Comparison of ENCODE assay signal across 28 cellular contexts in genomic region chr20:22752324-22752723, GRCh38.
"Had no signal": no experiment of that assay in that cellular context is flagged by ENCODE, and none has a peak within 500 bp of the region (broad histone marks: within the 10 kb centered on the region; RNA-seq: fewer than 3 reads in every experiment).

No MANE protein-coding gene starts in this region.

- H3K36me3 ChIP-seq: esophagus squamous epithelium, lower lobe of right lung, pancreas, right lobe of liver, stomach, thyroid gland had no signal

- H3K9me3 Mint-ChIP-seq: naive thymus-derived CD8-positive, alpha-beta T cell; nephron progenitor cell; type B pancreatic cell had no signal

- H3K27ac Mint-ChIP-seq: immature natural killer cell; mesothelial cell of epicardium; naive thymus-derived CD8-positive, alpha-beta T cell; nephron progenitor cell; stimulated activated effector memory CD8-positive, alpha-beta T cell treated with anti-CD3 and anti-CD28 coated beads, Interleukin-12 subunit alpha, Interleukin-12 subunit beta, amount 100 ng/mL, for 72 hours; type B pancreatic cell had no signal

- H3K4me2 ChIP-seq: smooth muscle cell had no signal

- H3K4me1 Mint-ChIP-seq: central memory CD8-positive, alpha-beta T cell; immature natural killer cell; mesothelial cell of epicardium; naive thymus-derived CD8-positive, alpha-beta T cell; nephron progenitor cell; stimulated activated effector memory CD8-positive, alpha-beta T cell treated with anti-CD3 and anti-CD28 coated beads, Interleukin-12 subunit alpha, Interleukin-12 subunit beta, amount 100 ng/mL, for 72 hours had no signal

- H3K4me1 ChIP-seq: lower lobe of right lung, pancreas, right lobe of liver, stomach, thyroid gland had no signal

- ATAC-seq: left ventricle myocardium superior; lower lobe of right lung; mucosa of descending colon; naive thymus-derived CD8-positive, alpha-beta T cell; pancreas; right lobe of liver; stimulated activated effector memory CD8-positive, alpha-beta T cell treated with anti-CD3 and anti-CD28 coated beads, Interleukin-12 subunit alpha, Interleukin-12 subunit beta, amount 100 ng/mL, for 72 hours had no signal

- H3K27ac ChIP-seq: esophagus squamous epithelium, lower lobe of right lung, pancreas, right lobe of liver, stomach, thyroid gland had no signal

- H3K36me3 Mint-ChIP-seq: immature natural killer cell; mesothelial cell of epicardium; naive thymus-derived CD8-positive, alpha-beta T cell; stimulated activated effector memory CD8-positive, alpha-beta T cell treated with anti-CD3 and anti-CD28 coated beads, Interleukin-12 subunit alpha, Interleukin-12 subunit beta, amount 100 ng/mL, for 72 hours; type B pancreatic cell had no signal

- DNase-seq: dermis blood vessel endothelial cell; effector memory CD4-positive, alpha-beta T cell; erythroblast; esophagus squamous epithelium; foreskin melanocyte; hypothalamus; immature natural killer cell; kidney glomerular epithelial cell; left ventricle myocardium superior; lower lobe of right lung; mucosa of descending colon; naive thymus-derived CD8-positive, alpha-beta T cell; nephron progenitor cell; nucleus accumbens; pancreas; right lobe of liver; stimulated activated CD4-positive, alpha-beta T cell treated with anti-CD3 and anti-CD28 coated beads, Interleukin-12 subunit alpha, Interleukin-12 subunit beta, amount 100 ng/mL, for 4 hours; stimulated activated CD4-positive, alpha-beta T cell treated with anti-CD3 and anti-CD28 coated beads, Interleukin-1b, Interleukin-23, amount 100 ng/mL, for 48 hours; stimulated activated CD4-positive, alpha-beta T cell treated with anti-CD3 and anti-CD28 coated beads, Interleukin-4, amount 100 ng/mL, for 1 hour; stimulated activated naive CD4-positive, alpha-beta T cell treated with Interleukin-2 at 50 U/mL for 16 hours; stomach; thyroid gland had no signal

- H3K4me3 Mint-ChIP-seq: central memory CD8-positive, alpha-beta T cell; immature natural killer cell; mesothelial cell of epicardium; naive thymus-derived CD8-positive, alpha-beta T cell; nephron progenitor cell; stimulated activated effector memory CD8-positive, alpha-beta T cell treated with anti-CD3 and anti-CD28 coated beads, Interleukin-12 subunit alpha, Interleukin-12 subunit beta, amount 100 ng/mL, for 72 hours; type B pancreatic cell had no signal

- FAIRE-seq: pancreas had no signal

- H3K27me3 ChIP-seq: esophagus squamous epithelium, right lobe of liver, thyroid gland had no signal

- H3K27me3 Mint-ChIP-seq: central memory CD8-positive, alpha-beta T cell had no signal

- H3K4me3 ChIP-seq: coronary artery, esophagus squamous epithelium, lower lobe of right lung, mucosa of descending colon, pancreas, right lobe of liver, smooth muscle cell, stomach, thyroid gland had no signal

- H3K9me3 ChIP-seq: esophagus squamous epithelium, lower lobe of right lung, mucosa of descending colon, pancreas, right lobe of liver, stomach, thyroid gland had no signal
